ENCODE assay signal across 33 cellular contexts in genomic region chr16:65967376-65967775, GRCh38.
DNase-seq lines count a peak whose midpoint lies in the region; ATAC-seq, FAIRE-seq and TF ChIP-seq lines count a peak whose summit lies in the region.
"Had no signal": no experiment of that assay in that cellular context is flagged by ENCODE, and none has a peak within 500 bp of the region (broad histone marks: within the 10 kb centered on the region; RNA-seq: fewer than 3 reads in every experiment).

No MANE protein-coding gene starts in this region.

- no peaks in the 10 kb centered on the region for H3K36me3 ChIP-seq in IMR-90 (ENCODE audit: control insufficient read depth, insufficient read depth, low read length)
- no peaks in the 10 kb centered on the region for H3K36me3 ChIP-seq in astrocyte (ENCODE audit: insufficient read depth, low read length)
- no peaks in the 10 kb centered on the region for H3K36me3 ChIP-seq in HAP-1 (replicated peaks)
- H3K36me3 ChIP-seq: colonic mucosa, Peyer's patch, upper lobe of left lung had no signal

- H3K27ac ChIP-seq in IMR-90 (ENCODE audit: insufficient read depth, low read length) (no peak overlapping the region), astrocyte (ENCODE audit: low read depth, low read length) (no peak overlapping the region)
- H3K27ac ChIP-seq: colonic mucosa, epithelial cell of prostate, Peyer's patch, psoas muscle, upper lobe of left lung, VCaP had no signal

- no peak overlapping the region for H2BK5ac ChIP-seq in IMR-90 (ENCODE audit: low read depth, low read length, poor library complexity, severe bottlenecking)

- H3K9ac ChIP-seq in IMR-90 (ENCODE audit: low read depth, low read length) (no peak overlapping the region), astrocyte (ENCODE audit: low read length) (no peak overlapping the region)

- BruUV-seq in IMR-90 (replicated peaks; lab: Mats Ljungman, UMichigan), result no TSS peak

- no peak for TF ChIP-seq RAD21 in IMR-90 (IDR thresholded peaks at IDR 0.05; ENCODE audit: low read length)

- peaks cover 3% of the 10 kb centered on the region; the same call in 1 of the 2 replicates for H3K4me1 ChIP-seq in IMR-90 (ENCODE audit: control insufficient read depth, insufficient read depth, low read length)
- H3K4me1 ChIP-seq in astrocyte (ENCODE audit: insufficient read depth, low read length), result peaks cover 8% of the 10 kb centered on the region
- H3K4me1 ChIP-seq in HAP-1, result no peaks in the 10 kb centered on the region
- H3K4me1 ChIP-seq: colonic mucosa, Peyer's patch, psoas muscle, upper lobe of left lung had no signal

- H3K18ac ChIP-seq in IMR-90 (ENCODE audit: low read depth, low read length), result no peak overlapping the region

- POLR2A ChIA-PET in IMR-90 (lab: Charles Lee; ENCODE audit: unreplicated experiment), result no interaction called here

- H2AFZ ChIP-seq in IMR-90 (replicated peaks; ENCODE audit: low read length, poor library complexity), result peak overlapping the region; percentile 23
- no peak overlapping the region for H2AFZ ChIP-seq in astrocyte (ENCODE audit: low read depth, low read length)

- H3K9me3 ChIP-seq in IMR-90 (ENCODE audit: control insufficient read depth, insufficient read depth, low read length), result no peaks in the 10 kb centered on the region
- H3K9me3 ChIP-seq in astrocyte (ENCODE audit: insufficient read depth, low read depth, low read length), result no peaks in the 10 kb centered on the region
- no peaks in the 10 kb centered on the region for H3K9me3 ChIP-seq in HAP-1
- H3K9me3 ChIP-seq: colonic mucosa, Peyer's patch, upper lobe of left lung had no signal

- no peak overlapping the region for H2AK9ac ChIP-seq in IMR-90 (replicated peaks; ENCODE audit: low read depth, low read length, poor library complexity)

- CTCF ChIA-PET in IMR-90 (lab: Yijun Ruan, JAX), result no interaction called here

- no peaks in the 10 kb centered on the region for H3K9me3 Mint-ChIP-seq in astrocyte (ENCODE audit: unreplicated experiment)

- H3K27me3 ChIP-seq in IMR-90 (ENCODE audit: control insufficient read depth, insufficient read depth, low read length) (no peaks in the 10 kb centered on the region), astrocyte (ENCODE audit: insufficient read depth, low read length) (no peaks in the 10 kb centered on the region), HAP-1 (ENCODE audit: low read depth) (no peaks in the 10 kb centered on the region)
- H3K27me3 ChIP-seq: colonic mucosa, Peyer's patch, upper lobe of left lung had no signal

- peak; percentile 81 for DNase-seq in EL
- DNase-seq in IMR-90, result peak; percentile 45
- DNase-seq in astrocyte (ENCODE audit: low read depth), result peak; percentile 49
- DNase-seq in sciatic nerve (ENCODE audit: low spot score), result no peak
- DNase-seq in HAP-1 (ENCODE audit: low spot score in 2 of 2), result no peak
- DNase-seq in occipital lobe (lab: John Stamatoyannopoulos, UW), result no peak
- no peak for DNase-seq in activated effector memory CD4-positive, alpha-beta T cell treated with anti-CD3 and anti-CD28 coated beads, Interleukin-2, amount 50 U/mL, for 16 hours
- DNase-seq: activated CD4-positive, alpha-beta T cell treated with anti-CD3 and anti-CD28 coated beads for 4 hours; activated CD8-positive, alpha-beta memory T cell treated with anti-CD3 and anti-CD28 coated beads for 24 hours; activated effector memory CD4-positive, alpha-beta T cell treated with Interleukin-2 at 50 U/mL for 16 hours; activated naive CD8-positive, alpha-beta T cell treated with anti-CD3 and anti-CD28 coated beads for 36 hours; activated T-cell treated with anti-CD3 and anti-CD28 coated beads, Interleukin-2, amount 50 U/mL, for 1 hour; aorta; C1 segment of cervical spinal cord; colonic mucosa; COR-L47; effector CD8-positive, alpha-beta T cell; GDM1; head of caudate nucleus; kidney; midbrain; naive B cell; NCI-H446; NCI-H748 treated with DMSO at 0.1 percent for 48 hours; nucleus accumbens; Peyer's patch; psoas muscle; SIG-M5; stimulated activated naive CD4-positive, alpha-beta T cell; upper lobe of left lung had no signal

- dilution Hi-C loops in IMR-90 (cut with HindIII; ENCODE audit: low sequenced_read_pairs, unreplicated experiment), result no loop called here

- no peak overlapping the region for H4K8ac ChIP-seq in IMR-90 (ENCODE audit: low read depth in 2 of 2, low read length in 2 of 2)

- WGBS in IMR-90 (ENCODE audit: extremely low coverage in 2 of 2, insufficient read length in 1 of 2), 2 experiments, result 80% methylated on average over 1 of the region's 4 CpGs; no CpG with 5 or more reads in 1 of the 2 experiments

- H3K4me3 Mint-ChIP-seq in astrocyte (ENCODE audit: unreplicated experiment), result no peak overlapping the region
- H3K4me3 Mint-ChIP-seq: activated naive CD8-positive, alpha-beta T cell treated with anti-CD3 and anti-CD28 coated beads for 36 hours; naive B cell had no signal

- H3K56ac ChIP-seq in IMR-90 (ENCODE audit: extremely low read depth, insufficient read depth, low read length), result no peak overlapping the region

- no peak overlapping the region for H3K4ac ChIP-seq in IMR-90 (ENCODE audit: low read depth, low read length)

- no peak for FAIRE-seq in astrocyte (lab: Jason Lieb, UNC)
- FAIRE-seq: kidney had no signal

- peaks cover 13% of the 10 kb centered on the region for H3K27me3 Mint-ChIP-seq in astrocyte (ENCODE audit: low read depth, unreplicated experiment)
- H3K27me3 Mint-ChIP-seq: activated naive CD8-positive, alpha-beta T cell treated with anti-CD3 and anti-CD28 coated beads for 36 hours had no signal

- H3K4me2 ChIP-seq in IMR-90 (ENCODE audit: low read depth, low read length) (no peak overlapping the region), astrocyte (ENCODE audit: low read length) (peak overlapping the region; percentile 37)

- peaks cover 5% of the 10 kb centered on the region for H3K4me1 Mint-ChIP-seq in astrocyte (ENCODE audit: low read depth, unreplicated experiment)
- H3K4me1 Mint-ChIP-seq: activated naive CD8-positive, alpha-beta T cell treated with anti-CD3 and anti-CD28 coated beads for 36 hours; naive B cell had no signal

- no peak overlapping the region for H4K5ac ChIP-seq in IMR-90 (ENCODE audit: low read depth, low read length)

- H4K20me1 ChIP-seq in IMR-90 (ENCODE audit: insufficient read depth, low read length) (no peaks in the 10 kb centered on the region), astrocyte (ENCODE audit: insufficient read depth, low read length) (no peaks in the 10 kb centered on the region)

- TF ChIP-seq CTCF in IMR-90 (conservative IDR thresholded peaks at IDR 0.05; ENCODE audit: low read depth, low read length) (no peak), astrocyte (IDR thresholded peaks at IDR 0.05; ENCODE audit: insufficient read depth, low read depth, low read length) (no peak)

- no peaks in the 10 kb centered on the region; the same call in 1 of the 2 replicates for H3K9me1 ChIP-seq in IMR-90 (ENCODE audit: insufficient read depth, low read length)

- TF ChIP-seq POLR2A in IMR-90 (IDR thresholded peaks at IDR 0.05; ENCODE audit: low read depth, low read length), result no peak

- H2BK120ac ChIP-seq in IMR-90 (ENCODE audit: low read depth, low read length), result no peak overlapping the region

- no peaks in the 10 kb centered on the region for H3K79me1 ChIP-seq in IMR-90 (ENCODE audit: low read depth in 1 of 2, low read length in 2 of 2)

- H3K79me2 ChIP-seq in astrocyte (ENCODE audit: insufficient read depth, low read length), result no peaks in the 10 kb centered on the region

- intact Hi-C loops in IMR-90 (cut with micrococcal nuclease) (no loop called here), sciatic nerve (cut with DNase I) (no loop called here)

- H3K14ac ChIP-seq in IMR-90 (replicated peaks; ENCODE audit: low read depth, low read length), result no peak overlapping the region

- H2AK5ac ChIP-seq in IMR-90 (ENCODE audit: low read depth, low read length), result no peak overlapping the region

- ATAC-seq in IMR-90 (ENCODE audit: low read depth) (no peak; the same call in 1 of the 2 replicates), sciatic nerve (peak; percentile 20), GM21515 (IDR thresholded peaks at IDR 0.05; ENCODE audit: unreplicated experiment) (no peak)
- ATAC-seq: psoas muscle had no signal

- no peak overlapping the region for H3K4me3 ChIP-seq in IMR-90 (ENCODE audit: insufficient read depth, low read depth, low read length)
- no peak overlapping the region for H3K4me3 ChIP-seq in astrocyte (ENCODE audit: insufficient read depth, low read depth, low read length)
- H3K4me3 ChIP-seq in HAP-1, result no peak overlapping the region
- H3K4me3 ChIP-seq: colonic mucosa, Peyer's patch, psoas muscle, upper lobe of left lung had no signal

- no peaks in the 10 kb centered on the region for H3K36me3 Mint-ChIP-seq in astrocyte (ENCODE audit: low read depth, unreplicated experiment)
- H3K36me3 Mint-ChIP-seq: activated naive CD8-positive, alpha-beta T cell treated with anti-CD3 and anti-CD28 coated beads for 36 hours; naive B cell had no signal

- H3K23ac ChIP-seq in IMR-90 (ENCODE audit: low read depth, low read length), result no peak overlapping the region

- no peak overlapping the region for H4K91ac ChIP-seq in IMR-90 (ENCODE audit: insufficient read depth, low read depth, low read length)

- in situ Hi-C loops in IMR-90 (cut with MboI; ENCODE audit: low sequenced_read_pairs), result no loop called here
- in situ Hi-C loops in HAP-1 (cut with MboI; ENCODE audit: low sequenced_read_pairs), result no loop called here

- no peak overlapping the region for H2BK15ac ChIP-seq in IMR-90 (ENCODE audit: low read depth, low read length)

- H3K27ac Mint-ChIP-seq in astrocyte (ENCODE audit: unreplicated experiment), result no peak overlapping the region
- H3K27ac Mint-ChIP-seq: activated naive CD8-positive, alpha-beta T cell treated with anti-CD3 and anti-CD28 coated beads for 36 hours; naive B cell had no signal

- no peak overlapping the region for H2BK20ac ChIP-seq in IMR-90 (ENCODE audit: low read depth, low read length)

TF ChIP-seq in IMR-90, 13 proteins besides CTCF, POLR2A, EP300 and RAD21 (continues in another document):
- TF ChIP-seq ELK1 (IDR thresholded peaks at IDR 0.05; ENCODE audit: borderline replicate concordance, low read depth, low read length), result no peak
- TF ChIP-seq SMC3 (IDR thresholded peaks at IDR 0.05; ENCODE audit: low read depth, low read length), result no peak
- TF ChIP-seq FOS (IDR thresholded peaks at IDR 0.05; ENCODE audit: low read depth, low read length), result no peak
- no peak for TF ChIP-seq MAZ (IDR thresholded peaks at IDR 0.05; ENCODE audit: borderline replicate concordance, low read depth, low read length)
- TF ChIP-seq CHD1 (IDR thresholded peaks at IDR 0.05; ENCODE audit: low read depth, low read length), result no peak
- TF ChIP-seq MXI1 (IDR thresholded peaks at IDR 0.05; ENCODE audit: borderline replicate concordance, low read depth, low read length), result no peak
- TF ChIP-seq MAFK (IDR thresholded peaks at IDR 0.05; ENCODE audit: low read depth, low read length), result no peak

Comparison
In these comparisons a context has a peak if more than half of its experiments do, and no peak if none do; other contexts are left out.
1. DNase-seq: peak in EL (single experiment), IMR-90 (single experiment) and astrocyte (single experiment); none in sciatic nerve (single experiment), HAP-1 (0 of 2), occipital lobe (single experiment) and activated effector memory CD4-positive, alpha-beta T cell treated with anti-CD3 and anti-CD28 coated beads, Interleukin-2, amount 50 U/mL, for 16 hours (single experiment).